In genomic region chr19:37217533-37217854, GRCh38 we compare ENCODE assay signal across 8 cellular contexts. TPM values are rescaled to one million over a fixed set of nuclear protein-coding genes. Genes with fewer than 3 reads are reported as not detected.
A peak's percentile ranks its signal among the peaks of the same experiment; 100 is the strongest.
DNase-seq lines count a peak whose midpoint lies in the region; ATAC-seq and TF ChIP-seq lines count a peak whose summit lies in the region.

No MANE protein-coding gene starts in this region.

- H3K27me3 Mint-ChIP-seq in MCF 10A (ENCODE audit: insufficient read depth, unreplicated experiment) (no peaks in the 10 kb centered on the region), naive B cell (no peaks in the 10 kb centered on the region)

- H3K9me3 Mint-ChIP-seq in MCF 10A (ENCODE audit: unreplicated experiment) (no peaks in the 10 kb centered on the region), naive B cell (peaks cover 0 to 3% (median 0%) of the 10 kb centered on the region in 7 donors)

- POLR2A ChIA-PET in MCF 10A (lab: Yijun Ruan, JAX): interaction anchor here (0.5 to 1.8 kb wide), 23 partner anchors 9 to 1808 kb away, joined by 3 to 16 read pairs (median 4); partner anchors contain the start of genes FAM98C, POLR2I, TBCB and ZNF260

- H3K4me1 Mint-ChIP-seq in MCF 10A (ENCODE audit: insufficient read depth, unreplicated experiment): peaks cover 21% of the 10 kb centered on the region
- peaks cover 24 to 44% (median 38%) of the 10 kb centered on the region in 3 donors for H3K4me1 Mint-ChIP-seq in naive B cell

- DNase-seq in MCF 10A (ENCODE audit: unreplicated experiment) (no peak), naive B cell (no peak), NCI-H510A treated with DMSO at 0.1 percent for 48 hours (lab: John Stamatoyannopoulos, UW) (no peak), NCI-H2196 (lab: John Stamatoyannopoulos, UW; ENCODE audit: unreplicated experiment) (no peak), COLO668 (lab: John Stamatoyannopoulos, UW; ENCODE audit: unreplicated experiment) (no peak), hippocampal formation (lab: John Stamatoyannopoulos, UW) (no peak)

- H3K27ac Mint-ChIP-seq in MCF 10A (ENCODE audit: low read depth, unreplicated experiment): peak overlapping the region; percentile 90
- H3K27ac Mint-ChIP-seq in naive B cell: peak overlapping the region; percentile 96 to 99 (median 98)

- no peak for TF ChIP-seq POLR2A in GM18505 (IDR thresholded peaks at IDR 0.05; ENCODE audit: borderline replicate concordance, extremely low read depth, insufficient read depth, insufficient read length)

- H3K4me3 Mint-ChIP-seq in MCF 10A (ENCODE audit: unreplicated experiment) (peak overlapping the region; percentile 89), naive B cell (peak overlapping the region; percentile 95 to 100 (median 98))

- ATAC-seq in GM18505 (IDR thresholded peaks at IDR 0.05; ENCODE audit: unreplicated experiment) (peak; percentile 84), HG03354 (IDR thresholded peaks at IDR 0.05; ENCODE audit: poor library complexity, severe bottlenecking, unreplicated experiment) (peak; percentile 93), naive B cell (ENCODE audit: low read depth in 2 of 2) (no peak)

- H3K36me3 Mint-ChIP-seq in MCF 10A (ENCODE audit: insufficient read depth, unreplicated experiment) (peaks cover 26% of the 10 kb centered on the region), naive B cell (peaks cover 8 to 9% of the 10 kb centered on the region in 2 donors)

- no peak for TF ChIP-seq CTCF in MCF 10A (IDR thresholded peaks at IDR 0.05; ENCODE audit: unreplicated experiment)

- BruUV-seq in MCF 10A (replicated peaks; lab: Mats Ljungman, UMichigan): TSS peak; percentile 81

- intact Hi-C loops in MCF 10A (cut with micrococcal nuclease): loop anchor here (5.0 to 10.0 kb wide), 6 partner anchors 45 to 843 kb away; partner anchors contain the start of genes ZFP14, ZNF420, ZNF461 and ZNF540

- CTCF ChIA-PET in MCF 10A (lab: Yijun Ruan, JAX): no interaction called here

RNA-seq across cellular contexts. Expression of gene ZNF383, which starts 0.5 kb away (rescaled TPM):
- total RNA-seq in MCF 10A (2022): 7.4 and 9.2 TPM in 2 replicates
- polyA plus RNA-seq in naive B cell (ENCODE audit: low read depth in 6 of 6): 10 to 100 TPM in 5 of 6 donors, 1 to 10 TPM in 1; 8.6 to 18.5 (median 13.9) TPM

RNA-seq across cellular contexts. Expression of gene ZNF585B, which starts 7.2 kb away (rescaled TPM):
- 14.5 and 16.9 TPM in 2 replicates for total RNA-seq in MCF 10A (2022)
- polyA plus RNA-seq in naive B cell (ENCODE audit: low read depth in 6 of 6): 10 to 100 TPM in 3 of 6 donors, 1 to 10 TPM in 3; 4.7 to 15.1 (median 10.9) TPM

RNA-seq across cellular contexts. Expression of gene ZNF585A, which starts 45.0 kb away (rescaled TPM):
- 6.1 and 10.4 TPM in 2 replicates for total RNA-seq in MCF 10A (2022)
- polyA plus RNA-seq in naive B cell (ENCODE audit: low read depth in 6 of 6): 10 to 100 TPM; 29.8 to 62.0 (median 58.7) TPM

Comparison
In these comparisons a context has a peak if more than half of its experiments do, and no peak if none do; other contexts are left out.
1. ATAC-seq: peak in GM18505 (single experiment) and HG03354 (single experiment); none in naive B cell (0 of 2).